8 cellular contexts compared by ENCODE assay signal in genomic region chr10:7121154-7121797, GRCh38.
DNase-seq lines count a peak whose midpoint lies in the region; ATAC-seq and TF ChIP-seq lines count a peak whose summit lies in the region.

No MANE protein-coding gene starts in this region.

- H3K27me3 ChIP-seq in OCI-LY3 (ENCODE audit: low read depth, low read length) (peaks cover 40% of the 10 kb centered on the region), psoas muscle (ENCODE audit: insufficient read depth in 3 of 3, low read length in 2 of 3) (peaks cover 0 to 5% (median 0%) of the 10 kb centered on the region in 3 donors)

- intact Hi-C loops in psoas muscle (cut with DNase I) = loop anchor here in 1 of 2 donors (5.0 kb wide), 1 partner anchor 296 kb away; no protein-coding TSS in a partner anchor

- H3K36me3 ChIP-seq in OCI-LY3 (replicated peaks; ENCODE audit: low read depth, low read length) (no peaks in the 10 kb centered on the region), psoas muscle (ENCODE audit: insufficient read depth in 1 of 2, low read depth in 1 of 2) (no peaks in the 10 kb centered on the region)

- no peak overlapping the region for H3K4me3 ChIP-seq in OCI-LY3 (ENCODE audit: low read length)
- no peak overlapping the region for H3K4me3 ChIP-seq in psoas muscle

- H3K27ac ChIP-seq in OCI-LY3 (ENCODE audit: low read length) = no peak overlapping the region
- no peak overlapping the region for H3K27ac ChIP-seq in psoas muscle

- H3K79me2 ChIP-seq in OCI-LY3 (ENCODE audit: low read length) = no peaks in the 10 kb centered on the region

- H3K9me3 ChIP-seq in OCI-LY3 (ENCODE audit: insufficient read depth, low read length) (no peaks in the 10 kb centered on the region), psoas muscle (no peaks in the 10 kb centered on the region)

- 0 out of 2 replicates have a peak overlapping the region, but pooled peaks have one; percentile 20 for H3K4me2 ChIP-seq in OCI-LY3 (ENCODE audit: low read length)

- peaks cover 6% of the 10 kb centered on the region; the same call in 1 of the 2 replicates for H3K4me1 ChIP-seq in OCI-LY3 (ENCODE audit: low read length)
- no peaks in the 10 kb centered on the region for H3K4me1 ChIP-seq in psoas muscle

- peak; percentile 25 for DNase-seq in ELR (ENCODE audit: low read depth)
- peak; percentile 41 for DNase-seq in HCEC 1CT
- DNase-seq in activated T-cell treated with anti-CD3 and anti-CD28 coated beads, Interleukin-2, amount 50 U/mL, for 1 hour = peak; percentile 70
- DNase-seq in foreskin melanocyte = peak; percentile 65
- DNase-seq in psoas muscle = peak in 1 of 2 donors; percentile 36
- no peak for DNase-seq in NCI-H345 (lab: John Stamatoyannopoulos, UW)

- ATAC-seq in psoas muscle (peak in 1 of 4 donors; percentile 45), GM19324 (IDR thresholded peaks at IDR 0.05; ENCODE audit: low FRiP score, unreplicated experiment) (no peak)

- H2AFZ ChIP-seq in OCI-LY3 (ENCODE audit: low read depth, low read length) = no peak overlapping the region

- WGBS in psoas muscle, 3 donors = 21 to 24% (median 22%) methylated on average over 10 of the region's 10 CpGs

- no peaks in the 10 kb centered on the region for H4K20me1 ChIP-seq in OCI-LY3 (ENCODE audit: insufficient read depth, low read length)

- TF ChIP-seq CTCF in OCI-LY3 (IDR thresholded peaks at IDR 0.05; ENCODE audit: low read depth, low read length) (peak; percentile 69), psoas muscle (IDR thresholded peaks at IDR 0.05) (peak; percentile 32)

- no peak overlapping the region for H3K9ac ChIP-seq in OCI-LY3 (ENCODE audit: low read length)
